In genomic region chr9:71812385-71812784, GRCh38 we compare ENCODE assay signal across 14 cellular contexts. TPM values are rescaled to one million over a fixed set of nuclear protein-coding genes. Genes with fewer than 3 reads are reported as not detected.
DNase-seq lines count a peak whose midpoint lies in the region; ATAC-seq, FAIRE-seq and TF ChIP-seq lines count a peak whose summit lies in the region.
"Had no signal": no experiment of that assay in that cellular context is flagged by ENCODE, and none has a peak within 500 bp of the region (broad histone marks: within the 10 kb centered on the region; RNA-seq: fewer than 3 reads in every experiment).

No MANE protein-coding gene starts in this region.

- dilution Hi-C loops in keratinocyte (cut with MboI; ENCODE audit: extremely low pct_ligation_motif_present, low sequenced_read_pairs) = no loop called here

- H3K4me2 ChIP-seq in Loucy (ENCODE audit: low read depth, low read length, poor library complexity, severe bottlenecking) = no peak overlapping the region
- H3K4me2 ChIP-seq in keratinocyte (ENCODE audit: control insufficient read depth, extremely low read depth, insufficient read depth, low read depth, low read length) = no peak overlapping the region

- H3K79me2 ChIP-seq in ACC112 (ENCODE audit: control insufficient read depth, insufficient read depth, low read length, unreplicated experiment) (no peaks in the 10 kb centered on the region), Loucy (ENCODE audit: insufficient read depth, low read length) (no peaks in the 10 kb centered on the region), keratinocyte (ENCODE audit: control insufficient read depth, insufficient read depth, low read length) (no peaks in the 10 kb centered on the region)

- no peak overlapping the region for H3K4me3 ChIP-seq in ACC112 (ENCODE audit: low read depth, low read length)
- H3K4me3 ChIP-seq in Loucy (ENCODE audit: low read length, poor library complexity, severe bottlenecking) = no peak overlapping the region
- no peak overlapping the region for H3K4me3 ChIP-seq in choroid plexus epithelial cell (ENCODE audit: low read depth, low read length)
- H3K4me3 ChIP-seq in keratinocyte (ENCODE audit: control insufficient read depth in 2 of 3, extremely low read depth in 1 of 3, insufficient read depth in 2 of 3, low read depth in 1 of 3, low read length in 3 of 3) = no peak overlapping the region
- H3K4me3 ChIP-seq: lower lobe of right lung had no signal

- no peaks in the 10 kb centered on the region for H3K9me1 ChIP-seq in keratinocyte (ENCODE audit: control insufficient read depth, extremely low read depth, insufficient read depth, low read length)

- H3K9me3 ChIP-seq in Loucy (ENCODE audit: insufficient read depth, low read depth, low read length) = no peaks in the 10 kb centered on the region
- no peaks in the 10 kb centered on the region for H3K9me3 ChIP-seq in keratinocyte (ENCODE audit: control insufficient read depth, low read depth, low read length)
- H3K9me3 ChIP-seq: lower lobe of right lung had no signal

- H3K4me1 ChIP-seq in ACC112 (ENCODE audit: control insufficient read depth, insufficient read depth, low read length, unreplicated experiment) = peaks cover 7% of the 10 kb centered on the region
- H3K4me1 ChIP-seq in Loucy (ENCODE audit: insufficient read depth, low read length, poor library complexity, severe bottlenecking) = peaks cover 15% of the 10 kb centered on the region
- H3K4me1 ChIP-seq in keratinocyte (ENCODE audit: control insufficient read depth, extremely low read depth, insufficient read depth, low read length) = no peaks in the 10 kb centered on the region
- H3K4me1 ChIP-seq: lower lobe of right lung had no signal

- H3F3A ChIP-seq in Loucy (ENCODE audit: low read depth) = no peaks in the 10 kb centered on the region

- no peaks in the 10 kb centered on the region for H4K20me1 ChIP-seq in Loucy (ENCODE audit: insufficient read depth, low read length, poor library complexity, severe bottlenecking)
- H4K20me1 ChIP-seq in keratinocyte (ENCODE audit: control insufficient read depth, extremely low read depth, insufficient read depth, low read length) = no peaks in the 10 kb centered on the region

- DNase-seq in choroid plexus epithelial cell (ENCODE audit: low read depth) (peak; percentile 33), keratinocyte (ENCODE audit: low read depth, low spot score) (no peak), DMS79 treated with DMSO at 0.1 percent for 48 hours (lab: John Stamatoyannopoulos, UW) (no peak), NCI-H146 (lab: John Stamatoyannopoulos, UW) (no peak), NCI-H748 treated with DMSO at 0.1 percent for 48 hours (lab: John Stamatoyannopoulos, UW) (no peak)
- DNase-seq: activated CD4-positive, alpha-beta T cell treated with anti-CD3 and anti-CD28 coated beads for 48 hours; CD4-positive, CD25-positive, alpha-beta regulatory T cell; lower lobe of right lung; NCI-H187; stimulated activated CD8-positive, alpha-beta memory T cell treated with anti-CD3 and anti-CD28 coated beads, Interleukin-4, amount 100 ng/mL, for 48 hours had no signal

- no peaks in the 10 kb centered on the region for H3K36me3 ChIP-seq in ACC112 (ENCODE audit: insufficient read depth, low read length)
- no peaks in the 10 kb centered on the region for H3K36me3 ChIP-seq in Loucy (ENCODE audit: insufficient read depth, low read length)
- no peaks in the 10 kb centered on the region for H3K36me3 ChIP-seq in keratinocyte (ENCODE audit: control insufficient read depth in 2 of 2, extremely low read depth in 1 of 2, insufficient read depth in 2 of 2, low read length in 2 of 2)
- H3K36me3 ChIP-seq: lower lobe of right lung had no signal

- H3K9ac ChIP-seq in Loucy (ENCODE audit: low read depth, low read length, poor library complexity, severe bottlenecking) (no peak overlapping the region), keratinocyte (ENCODE audit: control insufficient read depth, extremely low read depth, insufficient read depth, low read length) (no peak overlapping the region)

- H3K27ac ChIP-seq in ACC112 (ENCODE audit: low read depth, low read length) (no peak overlapping the region), keratinocyte (ENCODE audit: control insufficient read depth, insufficient read depth, low read length) (no peak overlapping the region)
- H3K27ac ChIP-seq: lower lobe of right lung had no signal

- FAIRE-seq in keratinocyte (lab: Jason Lieb, UNC) = no peak

- H3K27me3 ChIP-seq in ACC112 (ENCODE audit: insufficient read depth, low read length) (no peaks in the 10 kb centered on the region), Loucy (ENCODE audit: insufficient read depth, low read length, poor library complexity, severe bottlenecking) (no peaks in the 10 kb centered on the region), keratinocyte (ENCODE audit: control insufficient read depth, extremely low read depth, insufficient read depth, low read length) (no peaks in the 10 kb centered on the region)

- TF ChIP-seq CTCF in Loucy (conservative IDR thresholded peaks at IDR 0.05; ENCODE audit: low read length) (no peak), choroid plexus epithelial cell (conservative IDR thresholded peaks at IDR 0.05; ENCODE audit: low read depth, low read length) (peak; percentile 26), keratinocyte (optimal IDR thresholded peaks at IDR 0.05 in 1 of 3, IDR thresholded peaks at IDR 0.05 in 1 of 3, conservative IDR thresholded peaks at IDR 0.05 in 1 of 3; ENCODE audit: extremely low read depth in 1 of 3, insufficient read depth in 2 of 3, low read length in 3 of 3) (peak in 2 of 3 experiments; percentile 17 to 39)

- no peaks in the 10 kb centered on the region for H3K9me2 ChIP-seq in Loucy (replicated peaks; ENCODE audit: low read depth, low read length)

- no peak for ATAC-seq in HG03378 (IDR thresholded peaks at IDR 0.05; ENCODE audit: unreplicated experiment)
- ATAC-seq: activated naive CD4-positive, alpha-beta T cell treated with anti-CD3 and anti-CD28 coated beads, Interleukin-2, amount 50 U/mL, for 72 hours; lower lobe of right lung had no signal

- H2AFZ ChIP-seq in ACC112 (ENCODE audit: low read length, unreplicated experiment) (peak overlapping the region; percentile 27), Loucy (ENCODE audit: low read length) (0 out of 2 replicates have a peak overlapping the region, but pooled peaks have one; percentile 13), keratinocyte (ENCODE audit: control insufficient read depth, low read length) (no peak overlapping the region)

RNA-seq across cellular contexts. Expression of gene CEMIP2, which starts 44.1 kb away (rescaled TPM):
- 47.7 to 79.4 TPM (median 48.7 TPM) in 3 replicates for polyA plus RNA-seq in keratinocyte
- polyA plus RNA-seq in keratinocyte (2011; ENCODE audit: low read depth) = 6.6 TPM
- polyA plus RNA-seq in keratinocyte (2011; cell fraction: cytosol; rRNA removed) = 14.1 and 18.0 TPM in 2 replicates
- polyA plus RNA-seq in keratinocyte (2011; cell fraction: nucleus; rRNA removed) = 86.9 and 98.3 TPM in 2 replicates
- 15.1 and 38.2 TPM in 2 replicates for polyA plus RNA-seq in keratinocyte (2012; ENCODE audit: low replicate concordance)
- 118 to 163 TPM (median 160 TPM) in 3 replicates for polyA minus RNA-seq in keratinocyte
- polyA minus RNA-seq in keratinocyte (2011; cell fraction: cytosol; rRNA and poly(A)+ RNA removed) = 50.1 TPM
- 155 and 264 TPM in 2 replicates for polyA minus RNA-seq in keratinocyte (2011; cell fraction: nucleus; rRNA and poly(A)+ RNA removed)
